9 cellular contexts compared by ENCODE assay signal in genomic region chr1:113940365-113941244, GRCh38. TPM values are rescaled to one million over a fixed set of nuclear protein-coding genes. Genes with fewer than 3 reads are reported as not detected.
A peak's percentile ranks its signal among the peaks of the same experiment; 100 is the strongest.
DNase-seq lines count a peak whose midpoint lies in the region; ATAC-seq and TF ChIP-seq lines count a peak whose summit lies in the region.
"Had no signal": no experiment of that assay in that cellular context is flagged by ENCODE, and none has a peak within 500 bp of the region (broad histone marks: within the 10 kb centered on the region; RNA-seq: fewer than 3 reads in every experiment).

No MANE protein-coding gene starts in this region.

- WGBS in esophagus squamous epithelium, 2 donors = 60 to 76% methylated on average over 15 to 16 of the region's 16 CpGs

- no peaks in the 10 kb centered on the region for H3K9me3 ChIP-seq in esophagus squamous epithelium
- 0 out of 2 replicates have a peak, but pooled peaks cover 4% of the 10 kb centered on the region for H3K9me3 ChIP-seq in MG63

- H3K36me3 ChIP-seq in esophagus squamous epithelium = peaks cover 3 to 53% (median 8%) of the 10 kb centered on the region in 3 donors
- peaks cover 45% of the 10 kb centered on the region for H3K36me3 ChIP-seq in MG63

- no peak for TF ChIP-seq CTCF in GM12865 (IDR thresholded peaks at IDR 0.05; ENCODE audit: insufficient read depth, low read depth, low read length, missing control alignments)
- TF ChIP-seq CTCF in nephron progenitor cell (IDR thresholded peaks at IDR 0.05) = no peak
- TF ChIP-seq CTCF in esophagus squamous epithelium (IDR thresholded peaks at IDR 0.05) = no peak

- H3K9me3 Mint-ChIP-seq in activated CD8-positive, alpha-beta memory T cell treated with anti-CD3 and anti-CD28 coated beads, Interleukin-2, amount 10 ng/mL, durations not matched to agents 7 days and 5 days (ENCODE audit: low read depth) = peaks cover 2% of the 10 kb centered on the region
- peaks cover 16% of the 10 kb centered on the region for H3K9me3 Mint-ChIP-seq in nephron progenitor cell

- peak overlapping the region in 2 of 4 donors; percentile 13 to 35 for H3K27ac ChIP-seq in esophagus squamous epithelium

- peaks cover 53% of the 10 kb centered on the region for H3K36me3 Mint-ChIP-seq in activated CD8-positive, alpha-beta memory T cell treated with anti-CD3 and anti-CD28 coated beads, Interleukin-2, amount 10 ng/mL, durations not matched to agents 7 days and 5 days
- H3K36me3 Mint-ChIP-seq in nephron progenitor cell (ENCODE audit: low read depth) = peaks cover 46% of the 10 kb centered on the region

- H3K4me1 Mint-ChIP-seq in activated CD8-positive, alpha-beta memory T cell treated with anti-CD3 and anti-CD28 coated beads, Interleukin-2, amount 10 ng/mL, durations not matched to agents 7 days and 5 days = peaks cover 73% of the 10 kb centered on the region
- peaks cover 26% of the 10 kb centered on the region for H3K4me1 Mint-ChIP-seq in nephron progenitor cell

- peaks cover 0 to 49% (median 11%) of the 10 kb centered on the region in 3 donors for H3K4me1 ChIP-seq in esophagus squamous epithelium

- H3K4me3 ChIP-seq in GM12865 (ENCODE audit: low read depth, low read length) (no peak overlapping the region), esophagus squamous epithelium (no peak overlapping the region), MG63 (no peak overlapping the region)

- peak overlapping the region; percentile 64 for H3K4me3 Mint-ChIP-seq in activated CD8-positive, alpha-beta memory T cell treated with anti-CD3 and anti-CD28 coated beads, Interleukin-2, amount 10 ng/mL, durations not matched to agents 7 days and 5 days
- no peak overlapping the region for H3K4me3 Mint-ChIP-seq in nephron progenitor cell

- no peaks in the 10 kb centered on the region for H3K27me3 Mint-ChIP-seq in activated CD8-positive, alpha-beta memory T cell treated with anti-CD3 and anti-CD28 coated beads, Interleukin-2, amount 10 ng/mL, durations not matched to agents 7 days and 5 days
- no peaks in the 10 kb centered on the region for H3K27me3 Mint-ChIP-seq in nephron progenitor cell (ENCODE audit: low read depth, poor library complexity)

- TF ChIP-seq POLR2A in esophagus squamous epithelium (IDR thresholded peaks at IDR 0.05) = no peak

- intact Hi-C loops in esophagus squamous epithelium (cut with DNase I) = no loop called here

- ATAC-seq in HG03378 (IDR thresholded peaks at IDR 0.05; ENCODE audit: unreplicated experiment) (peak; percentile 55), HG03108 (IDR thresholded peaks at IDR 0.05; ENCODE audit: unreplicated experiment) (no peak)
- peak; percentile 67 for ATAC-seq in activated CD8-positive, alpha-beta memory T cell treated with anti-CD3 and anti-CD28 coated beads, Interleukin-2, amount 10 ng/mL, durations not matched to agents 7 days and 5 days

- peak overlapping the region; percentile 84 for H3K27ac Mint-ChIP-seq in activated CD8-positive, alpha-beta memory T cell treated with anti-CD3 and anti-CD28 coated beads, Interleukin-2, amount 10 ng/mL, durations not matched to agents 7 days and 5 days
- peak overlapping the region; percentile 69 for H3K27ac Mint-ChIP-seq in nephron progenitor cell

- CTCF ChIA-PET in activated CD8-positive, alpha-beta memory T cell treated with anti-CD3 and anti-CD28 coated beads, Interleukin-2, amount 10 ng/mL, durations not matched to agents 7 days and 5 days (lab: Charles Lee) = interaction anchor here (0.5 to 4.5 kb wide), 6 partner anchors 8 to 181 kb away, joined by 3 to 42 read pairs (median 6); partner anchors contain the start of gene HIPK1

- H3K27me3 ChIP-seq in esophagus squamous epithelium = no peaks in the 10 kb centered on the region
- H3K27me3 ChIP-seq in MG63 = no peaks in the 10 kb centered on the region

- DNase-seq in GM12865 (ENCODE audit: low read depth) (peak; percentile 56), nephron progenitor cell (no peak), esophagus squamous epithelium (lab: John Stamatoyannopoulos, UW) (no peak), MG63 (no peak), H4 (ENCODE audit: low spot score) (no peak)
- peak; percentile 83 for DNase-seq in activated CD8-positive, alpha-beta memory T cell treated with anti-CD3 and anti-CD28 coated beads, Interleukin-2, amount 10 ng/mL, durations not matched to agents 7 days and 5 days
- DNase-seq: NCI-H2107 had no signal

RNA-seq across cellular contexts. Expression of gene HIPK1, which starts 11.5 kb away (rescaled TPM):
- total RNA-seq in activated CD8-positive, alpha-beta memory T cell treated with anti-CD3 and anti-CD28 coated beads, Interleukin-2, amount 10 ng/mL, durations not matched to agents 7 days and 5 days = 10 to 100 TPM; 90.4 to 97.9 TPM
- total RNA-seq in esophagus squamous epithelium = 10 to 100 TPM; 34.1 to 46.5 (median 43.6) TPM
- total RNA-seq in MG63 (2014; rRNA removed; shearing (Covaris generic); ENCODE audit: low replicate concordance) = 8.5 and 14.3 TPM in 2 replicates
- 8.3 and 11.8 TPM in 2 replicates for total RNA-seq in H4 (2014; rRNA removed; shearing (Covaris generic))

RNA-seq across cellular contexts. Expression of gene DCLRE1B, which starts 35.5 kb away (rescaled TPM):
- 10 to 100 TPM; 19.5 to 21.1 TPM for total RNA-seq in activated CD8-positive, alpha-beta memory T cell treated with anti-CD3 and anti-CD28 coated beads, Interleukin-2, amount 10 ng/mL, durations not matched to agents 7 days and 5 days
- 1 to 10 TPM; 2.7 to 6.5 (median 4.7) TPM for total RNA-seq in esophagus squamous epithelium
- 11.6 and 11.8 TPM in 2 replicates for total RNA-seq in MG63 (2014; rRNA removed; shearing (Covaris generic); ENCODE audit: low replicate concordance)
- total RNA-seq in H4 (2014; rRNA removed; shearing (Covaris generic)) = 5.7 and 6.0 TPM in 2 replicates

RNA-seq across cellular contexts. Expression of gene AP4B1, which starts 36.0 kb away (rescaled TPM):
- 10 to 100 TPM; 57.3 to 61.8 TPM for total RNA-seq in activated CD8-positive, alpha-beta memory T cell treated with anti-CD3 and anti-CD28 coated beads, Interleukin-2, amount 10 ng/mL, durations not matched to agents 7 days and 5 days
- total RNA-seq in esophagus squamous epithelium = 10 to 100 TPM in 2 of 4 donors, 1 to 10 TPM in 2; 8.2 to 15.3 (median 11.5) TPM
- total RNA-seq in MG63 (2014; rRNA removed; shearing (Covaris generic); ENCODE audit: low replicate concordance) = 12.3 and 12.7 TPM in 2 replicates
- total RNA-seq in H4 (2014; rRNA removed; shearing (Covaris generic)) = 6.9 and 9.4 TPM in 2 replicates

RNA-seq across cellular contexts. Expression of gene OLFML3, which starts 38.7 kb away (rescaled TPM):
- total RNA-seq in activated CD8-positive, alpha-beta memory T cell treated with anti-CD3 and anti-CD28 coated beads, Interleukin-2, amount 10 ng/mL, durations not matched to agents 7 days and 5 days = under 1 TPM; 0.26 to 0.29 TPM
- 10 to 100 TPM in 2 of 4 donors, 1 to 10 TPM in 2; 1.2 to 62.0 (median 9.9) TPM for total RNA-seq in esophagus squamous epithelium
- 2.2 and 2.7 TPM in 2 replicates for total RNA-seq in MG63 (2014; rRNA removed; shearing (Covaris generic); ENCODE audit: low replicate concordance)
- 8.4 and 12.6 TPM in 2 replicates for total RNA-seq in H4 (2014; rRNA removed; shearing (Covaris generic))

RNA-seq across cellular contexts. Expression of gene BCL2L15, which starts 53.2 kb away (rescaled TPM):
- total RNA-seq in activated CD8-positive, alpha-beta memory T cell treated with anti-CD3 and anti-CD28 coated beads, Interleukin-2, amount 10 ng/mL, durations not matched to agents 7 days and 5 days = 1 to 10 TPM; 1.2 to 2.1 TPM
- total RNA-seq in esophagus squamous epithelium = 1 to 10 TPM in 3 of 4 donors, under 1 TPM in 1; 0.76 to 6.8 (median 3.4) TPM
- total RNA-seq in MG63 (2014; rRNA removed; shearing (Covaris generic); ENCODE audit: low replicate concordance) = 0.03 and 1.2 TPM in 2 replicates
- not detected in 2 replicates for total RNA-seq in H4 (2014; rRNA removed; shearing (Covaris generic))

Comparison
In these comparisons a context has a peak if more than half of its experiments do, and no peak if none do; other contexts are left out.
1. DNase-seq: peak in GM12865 (single experiment) and activated CD8-positive, alpha-beta memory T cell treated with anti-CD3 and anti-CD28 coated beads, Interleukin-2, amount 10 ng/mL, durations not matched to agents 7 days and 5 days (single experiment); none in nephron progenitor cell (single experiment), esophagus squamous epithelium (single experiment), MG63 (single experiment) and H4 (single experiment).